22 cellular contexts compared by ENCODE assay signal in the genomic region with DNA sequence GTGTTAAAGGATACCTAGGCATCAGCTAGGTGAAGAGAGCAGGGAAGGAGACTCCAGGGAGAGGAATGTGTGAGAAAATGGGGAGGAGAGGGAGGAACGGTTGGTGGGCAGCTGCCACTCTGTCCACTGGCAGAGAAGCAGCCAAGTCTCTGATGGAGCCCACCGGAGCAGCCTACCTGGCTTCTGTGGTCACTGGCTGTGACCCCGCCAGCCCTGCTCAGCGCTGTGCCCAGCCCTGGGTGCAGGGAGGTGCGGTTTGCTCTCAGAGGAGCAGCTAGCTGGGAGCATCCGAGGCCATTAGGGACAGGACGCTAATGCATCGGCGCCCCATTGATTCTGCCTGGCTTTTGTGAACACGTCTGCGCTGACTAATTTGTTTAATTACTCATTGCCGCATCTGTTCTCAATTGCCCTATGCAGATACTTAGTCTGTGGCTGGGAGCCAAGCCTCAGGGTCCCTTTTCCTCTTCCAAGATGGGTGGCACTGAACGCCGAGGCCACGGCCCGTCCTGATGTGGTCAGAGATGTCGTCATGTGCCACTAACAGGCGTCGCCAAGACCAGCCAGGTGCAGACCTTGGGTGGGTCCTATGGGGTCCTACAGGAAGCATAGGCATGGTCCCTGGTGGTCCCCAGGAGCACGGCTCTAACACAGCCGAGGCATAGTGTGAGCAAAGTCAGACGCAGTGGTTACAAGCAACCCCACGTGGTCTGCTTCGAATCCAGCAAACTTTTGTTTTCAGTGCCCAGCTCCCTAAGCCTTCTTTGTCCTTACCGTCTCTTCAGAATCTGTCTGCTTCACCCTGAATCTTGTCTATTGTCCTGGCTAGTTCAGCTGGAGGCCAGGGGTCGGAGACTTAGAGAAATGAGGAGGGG.
DNase-seq lines count a peak whose midpoint lies in the region; ATAC-seq and TF ChIP-seq lines count a peak whose summit lies in the region.
"Had no signal": no experiment of that assay in that cellular context is flagged by ENCODE, and none has a peak within 500 bp of the region (broad histone marks: within the 10 kb centered on the region; RNA-seq: fewer than 3 reads in every experiment).

No MANE protein-coding gene starts in this region.

- H3K9me3 ChIP-seq in A673 (ENCODE audit: low read depth, low read length, poor library complexity, severe bottlenecking) = no peaks in the 10 kb centered on the region
- no peaks in the 10 kb centered on the region for H3K9me3 ChIP-seq in endodermal cell (ENCODE audit: control insufficient read depth, low read length)
- H3K9me3 ChIP-seq: mucosa of descending colon, sigmoid colon, testis had no signal

- 80 to 90% methylated on average over 21 to 26 of the region's 26 CpGs for WGBS in endodermal cell (ENCODE audit: insufficient coverage in 1 of 2, insufficient read length in 1 of 2), 2 experiments

- POLR2A ChIA-PET in A673 (lab: Charles Lee; ENCODE audit: low non-redundant PET) = no interaction called here

- H3K36me3 Mint-ChIP-seq in endodermal cell (ENCODE audit: low read depth) = peaks cover 10% of the 10 kb centered on the region

- CTCF ChIA-PET in A673 (lab: Charles Lee) = no interaction called here

- H3K27ac ChIP-seq in A673 (ENCODE audit: low read depth, low read length, poor library complexity, severe bottlenecking) (no peak overlapping the region), endodermal cell (ENCODE audit: low read depth, low read length) (peak overlapping the region; percentile 63)
- H3K27ac ChIP-seq: HL-60, sigmoid colon, testis had no signal

- TF ChIP-seq CTCF in A673 (conservative IDR thresholded peaks at IDR 0.05; ENCODE audit: low read depth, low read length) = no peak
- TF ChIP-seq CTCF in endodermal cell (conservative IDR thresholded peaks at IDR 0.05) = no peak

- no peak overlapping the region for H3K4me3 Mint-ChIP-seq in endodermal cell
- H3K4me3 Mint-ChIP-seq: activated naive CD8-positive, alpha-beta T cell treated with anti-CD3 and anti-CD28 coated beads for 36 hours; central memory CD8-positive, alpha-beta T cell had no signal

- BruUV-seq in A673 (replicated peaks; lab: Mats Ljungman, UMichigan) = no TSS peak

- no peak overlapping the region for H3K27ac Mint-ChIP-seq in endodermal cell
- H3K27ac Mint-ChIP-seq: activated naive CD8-positive, alpha-beta T cell treated with anti-CD3 and anti-CD28 coated beads for 36 hours had no signal

- intact Hi-C loops in A673 (cut with micrococcal nuclease; ENCODE audit: unreplicated experiment) (no loop called here), left cardiac atrium (cut with DNase I) (no loop called here)

- H3K4me3 ChIP-seq in A673 (ENCODE audit: low read depth, low read length, poor library complexity, severe bottlenecking) (no peak overlapping the region), endodermal cell (ENCODE audit: low read length) (no peak overlapping the region)
- H3K4me3 ChIP-seq: mucosa of descending colon, sigmoid colon, testis had no signal

- no peaks in the 10 kb centered on the region for H3K27me3 Mint-ChIP-seq in endodermal cell (ENCODE audit: insufficient read depth)
- H3K27me3 Mint-ChIP-seq: activated naive CD8-positive, alpha-beta T cell treated with anti-CD3 and anti-CD28 coated beads for 36 hours; central memory CD8-positive, alpha-beta T cell had no signal

- no peak overlapping the region for H3K9ac ChIP-seq in endodermal cell (ENCODE audit: extremely low read depth, low read length, poor library complexity, severe bottlenecking)

- DNase-seq in A673 (ENCODE audit: low spot score) (peak; percentile 26), DMS79 (lab: John Stamatoyannopoulos, UW) (peak; percentile 15), NCI-H2171 treated with DMSO at 0.1 percent for 48 hours (lab: John Stamatoyannopoulos, UW) (peak; percentile 64), endodermal cell (no peak), left cardiac atrium (no peak), HPDE6-E6E7 (ENCODE audit: extremely low spot score) (no peak)
- DNase-seq: activated CD4-positive, alpha-beta T cell treated with anti-CD3 and anti-CD28 coated beads, Interleukin-2, amount 50 U/mL, for 1 hour; activated naive CD8-positive, alpha-beta T cell treated with anti-CD3 and anti-CD28 coated beads for 36 hours; activated T-cell treated with anti-CD3 and anti-CD28 coated beads, Interleukin-2, amount 50 U/mL, for 48 hours; AML-193; KBM-7; mucosa of descending colon; NCI-H1092; occipital lobe; sigmoid colon; stimulated activated CD4-positive, alpha-beta T cell treated with anti-CD3 and anti-CD28 coated beads, Interleukin-2, amount 100 ng/mL, for 48 hours; testis had no signal

- ATAC-seq in GM18870 (IDR thresholded peaks at IDR 0.05; ENCODE audit: unreplicated experiment) = no peak
- ATAC-seq in GM19328 (IDR thresholded peaks at IDR 0.05; ENCODE audit: unreplicated experiment) = no peak
- no peak for ATAC-seq in left cardiac atrium
- ATAC-seq: mucosa of descending colon, Panc1 had no signal

- H3K27me3 ChIP-seq in A673 (replicated peaks; ENCODE audit: insufficient read depth, low read depth, low read length, poor library complexity) (no peaks in the 10 kb centered on the region), endodermal cell (ENCODE audit: control insufficient read depth, insufficient read depth, low read length, poor library complexity, severe bottlenecking) (no peaks in the 10 kb centered on the region)
- H3K27me3 ChIP-seq: sigmoid colon, testis had no signal

- H3K36me3 ChIP-seq in A673 (ENCODE audit: insufficient read depth, low read length, poor library complexity, severe bottlenecking) (no peaks in the 10 kb centered on the region), endodermal cell (ENCODE audit: control insufficient read depth, insufficient read depth, low read length) (no peaks in the 10 kb centered on the region)
- H3K36me3 ChIP-seq: sigmoid colon had no signal

- no peaks in the 10 kb centered on the region for H3K4me1 Mint-ChIP-seq in endodermal cell
- H3K4me1 Mint-ChIP-seq: activated naive CD8-positive, alpha-beta T cell treated with anti-CD3 and anti-CD28 coated beads for 36 hours; central memory CD8-positive, alpha-beta T cell had no signal

- H3K4me1 ChIP-seq in A673 (ENCODE audit: insufficient read depth, low read length, poor library complexity, severe bottlenecking) (no peaks in the 10 kb centered on the region), endodermal cell (ENCODE audit: control insufficient read depth, insufficient read depth, low read length) (no peaks in the 10 kb centered on the region)
- H3K4me1 ChIP-seq: testis had no signal

- no peaks in the 10 kb centered on the region for H3K9me3 Mint-ChIP-seq in endodermal cell
- H3K9me3 Mint-ChIP-seq: activated naive CD8-positive, alpha-beta T cell treated with anti-CD3 and anti-CD28 coated beads for 36 hours; central memory CD8-positive, alpha-beta T cell had no signal

Comparison
In these comparisons a context has a peak if more than half of its experiments do, and no peak if none do; other contexts are left out.
1. DNase-seq: peak in A673 (single experiment), DMS79 (single experiment) and NCI-H2171 treated with DMSO at 0.1 percent for 48 hours (single experiment); none in endodermal cell (single experiment), left cardiac atrium (single experiment) and HPDE6-E6E7 (single experiment).